Comparison of ENCODE assay signal across 1 cellular context in the genomic region with DNA sequence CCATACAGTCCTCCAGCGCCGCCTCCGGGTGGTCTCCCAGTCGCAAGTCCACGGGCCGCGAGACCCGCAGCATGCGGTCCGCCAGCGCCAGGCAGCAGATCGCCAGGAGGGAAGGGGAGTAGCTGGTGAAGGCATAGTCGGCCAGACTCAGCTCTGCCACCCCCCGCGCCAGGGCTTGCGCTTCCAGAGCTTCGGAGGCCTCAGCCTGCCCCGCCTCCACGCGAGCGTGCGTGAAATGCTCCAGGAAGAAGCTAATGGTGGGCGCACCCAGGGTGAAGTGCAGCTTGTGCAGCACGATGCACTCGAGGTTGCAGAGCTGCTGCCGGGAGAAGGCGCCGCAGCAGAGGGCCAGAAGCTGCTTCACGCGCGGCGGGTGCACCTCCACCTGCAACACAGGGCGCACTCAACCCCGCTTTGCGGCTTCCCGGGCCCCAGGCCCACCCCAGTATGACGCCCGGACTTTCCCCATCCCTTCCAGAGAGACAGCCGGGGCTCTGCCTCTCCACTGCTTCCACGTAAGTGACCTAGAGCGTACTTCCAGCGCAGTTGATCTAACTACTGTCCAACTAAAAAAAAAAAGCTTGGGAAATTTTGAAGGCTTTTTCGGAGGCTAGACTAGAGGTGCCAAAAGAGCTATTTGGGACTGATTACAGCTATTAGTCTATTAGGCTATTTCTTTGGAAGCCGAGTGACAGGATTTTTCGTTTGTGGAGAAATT.
TF ChIP-seq lines count a peak whose summit lies in the region.

No MANE protein-coding gene starts in this region.

TF ChIP-seq in K562, 482 proteins besides CTCF, POLR2A, EP300 and RAD21 (continued from another document):
- TF ChIP-seq, protein P1, sequence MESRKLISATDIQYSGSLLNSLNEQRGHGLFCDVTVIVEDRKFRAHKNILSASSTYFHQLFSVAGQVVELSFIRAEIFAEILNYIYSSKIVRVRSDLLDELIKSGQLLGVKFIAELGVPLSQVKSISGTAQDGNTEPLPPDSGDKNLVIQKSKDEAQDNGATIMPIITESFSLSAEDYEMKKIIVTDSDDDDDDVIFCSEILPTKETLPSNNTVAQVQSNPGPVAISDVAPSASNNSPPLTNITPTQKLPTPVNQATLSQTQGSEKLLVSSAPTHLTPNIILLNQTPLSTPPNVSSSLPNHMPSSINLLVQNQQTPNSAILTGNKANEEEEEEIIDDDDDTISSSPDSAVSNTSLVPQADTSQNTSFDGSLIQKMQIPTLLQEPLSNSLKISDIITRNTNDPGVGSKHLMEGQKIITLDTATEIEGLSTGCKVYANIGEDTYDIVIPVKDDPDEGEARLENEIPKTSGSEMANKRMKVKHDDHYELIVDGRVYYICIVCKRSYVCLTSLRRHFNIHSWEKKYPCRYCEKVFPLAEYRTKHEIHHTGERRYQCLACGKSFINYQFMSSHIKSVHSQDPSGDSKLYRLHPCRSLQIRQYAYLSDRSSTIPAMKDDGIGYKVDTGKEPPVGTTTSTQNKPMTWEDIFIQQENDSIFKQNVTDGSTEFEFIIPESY (CRISPR knock-in tag; IDR thresholded peaks at IDR 0.05), result 0 out of 2 replicates have a peak, but pooled peaks have one; percentile 14
- TF ChIP-seq CBX8 (IDR thresholded peaks at IDR 0.05; ENCODE audit: borderline replicate concordance, extremely low read depth, low read depth, low read length, poor library complexity, severe bottlenecking) (peak; percentile 82), ZNF77 (CRISPR knock-in tag; IDR thresholded peaks at IDR 0.05) (no peak)
- TF ChIP-seq, protein P2, sequence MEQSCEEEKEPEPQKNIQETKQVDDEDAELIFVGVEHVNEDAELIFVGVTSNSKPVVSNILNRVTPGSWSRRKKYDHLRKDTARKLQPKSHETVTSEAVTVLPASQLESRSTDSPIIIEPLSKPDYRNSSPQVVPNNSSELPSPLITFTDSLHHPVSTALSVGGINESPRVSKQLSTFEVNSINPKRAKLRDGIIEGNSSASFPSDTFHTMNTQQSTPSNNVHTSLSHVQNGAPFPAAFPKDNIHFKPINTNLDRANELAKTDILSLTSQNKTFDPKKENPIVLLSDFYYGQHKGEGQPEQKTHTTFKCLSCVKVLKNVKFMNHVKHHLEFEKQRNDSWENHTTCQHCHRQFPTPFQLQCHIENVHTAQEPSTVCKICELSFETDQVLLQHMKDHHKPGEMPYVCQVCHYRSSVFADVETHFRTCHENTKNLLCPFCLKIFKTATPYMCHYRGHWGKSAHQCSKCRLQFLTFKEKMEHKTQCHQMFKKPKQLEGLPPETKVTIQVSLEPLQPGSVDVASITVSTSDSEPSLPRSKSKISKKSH (CRISPR knock-in tag; IDR thresholded peaks at IDR 0.05), result no peak
- TF ChIP-seq, protein P3, sequence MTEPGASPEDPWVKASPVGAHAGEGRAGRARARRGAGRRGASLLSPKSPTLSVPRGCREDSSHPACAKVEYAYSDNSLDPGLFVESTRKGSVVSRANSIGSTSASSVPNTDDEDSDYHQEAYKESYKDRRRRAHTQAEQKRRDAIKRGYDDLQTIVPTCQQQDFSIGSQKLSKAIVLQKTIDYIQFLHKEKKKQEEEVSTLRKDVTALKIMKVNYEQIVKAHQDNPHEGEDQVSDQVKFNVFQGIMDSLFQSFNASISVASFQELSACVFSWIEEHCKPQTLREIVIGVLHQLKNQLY (CRISPR knock-in tag; conservative IDR thresholded peaks at IDR 0.05), result no peak
